Comparison of ENCODE assay signal across 1 cellular context in genomic region chr13:48422003-48422402, GRCh38. TPM values are rescaled to one million over a fixed set of nuclear protein-coding genes. Genes with fewer than 3 reads are reported as not detected.
"Had no signal": no experiment of that assay in that cellular context is flagged by ENCODE, and none has a peak within 500 bp of the region (broad histone marks: within the 10 kb centered on the region; RNA-seq: fewer than 3 reads in every experiment).

No MANE protein-coding gene starts in this region.

RNA-seq across cellular contexts. Expression of gene LPAR6, which starts 9.1 kb away (rescaled TPM):
- polyA plus RNA-seq: neural cell had no signal
